In genomic region chr2:201235865-201236811, GRCh38 we compare ENCODE assay signal across 8 cellular contexts. TPM values are rescaled to one million over a fixed set of nuclear protein-coding genes. Genes with fewer than 3 reads are reported as not detected.
DNase-seq lines count a peak whose midpoint lies in the region; ATAC-seq and TF ChIP-seq lines count a peak whose summit lies in the region.

No MANE protein-coding gene starts in this region.

- H3K9ac ChIP-seq in HCT116 (ENCODE audit: low read length) (no peak overlapping the region), OCI-LY3 (ENCODE audit: low read length) (peak overlapping the region; percentile 92), parathyroid adenoma (no peak overlapping the region)

- H3K36me3 Mint-ChIP-seq in CD4-positive, CD25-positive, alpha-beta regulatory T cell: peaks cover 33% of the 10 kb centered on the region
- peaks cover 47% of the 10 kb centered on the region for H3K36me3 Mint-ChIP-seq in activated T-helper 2 cell treated with anti-CD3 and anti-CD28 coated beads, Interferon-gamma antibody, Interleukin-2, Interleukin-4, amounts not matched to agents 10 μg/mL and 5 μg/mL and 100 μg/mL, durations not matched to agents 14 hours and 24 hours and 36 hours (ENCODE audit: low read depth)

- BruUV-seq in HCT116 (replicated peaks; lab: Mats Ljungman, UMichigan): no TSS peak

- H2AFZ ChIP-seq in HCT116 (ENCODE audit: low read depth, low read length, poor library complexity, severe bottlenecking): no peak overlapping the region
- H2AFZ ChIP-seq in OCI-LY3 (ENCODE audit: low read depth, low read length): no peak overlapping the region
- peak overlapping the region; percentile 63 for H2AFZ ChIP-seq in parathyroid adenoma

- no peaks in the 10 kb centered on the region for H3K27me3 Mint-ChIP-seq in CD4-positive, CD25-positive, alpha-beta regulatory T cell
- H3K27me3 Mint-ChIP-seq in activated T-helper 2 cell treated with anti-CD3 and anti-CD28 coated beads, Interferon-gamma antibody, Interleukin-2, Interleukin-4, amounts not matched to agents 10 μg/mL and 5 μg/mL and 100 μg/mL, durations not matched to agents 14 hours and 24 hours and 36 hours (ENCODE audit: low read depth): no peaks in the 10 kb centered on the region

- H3K27me3 ChIP-seq in CD4-positive, CD25-positive, alpha-beta regulatory T cell (ENCODE audit: control insufficient read depth, insufficient read depth, low read length): no peaks in the 10 kb centered on the region
- H3K27me3 ChIP-seq in HCT116 (ENCODE audit: insufficient read depth, low read length): no peaks in the 10 kb centered on the region
- no peaks in the 10 kb centered on the region for H3K27me3 ChIP-seq in OCI-LY3 (ENCODE audit: low read depth, low read length)
- no peaks in the 10 kb centered on the region for H3K27me3 ChIP-seq in parathyroid adenoma (ENCODE audit: control insufficient read depth, insufficient read depth, low read length)

- H3K4me1 Mint-ChIP-seq in CD4-positive, CD25-positive, alpha-beta regulatory T cell: peaks cover 37 to 66% (median 44%) of the 10 kb centered on the region in 4 donors
- H3K4me1 Mint-ChIP-seq in activated T-helper 2 cell treated with anti-CD3 and anti-CD28 coated beads, Interferon-gamma antibody, Interleukin-2, Interleukin-4, amounts not matched to agents 10 μg/mL and 5 μg/mL and 100 μg/mL, durations not matched to agents 14 hours and 24 hours and 36 hours (ENCODE audit: low read depth): peaks cover 40% of the 10 kb centered on the region

- TF ChIP-seq CTCF in HCT116 (IDR thresholded peaks at IDR 0.05 in 2 of 3, conservative IDR thresholded peaks at IDR 0.05 in 1 of 3; ENCODE audit: borderline replicate concordance in 1 of 3, insufficient read depth in 1 of 3, low read depth in 2 of 3, low read length in 2 of 3) (peak; percentile 48 to 73 (median 65)), OCI-LY3 (IDR thresholded peaks at IDR 0.05; ENCODE audit: low read depth, low read length) (peak; percentile 80), parathyroid adenoma (IDR thresholded peaks at IDR 0.05) (peak; percentile 71)

- CTCF ChIA-PET in HCT116 (lab: Charles Lee): interaction anchor here (1.2 kb wide), 1 partner anchor 128 kb away, joined by 6 read pairs; no protein-coding TSS in a partner anchor

- RAD21 ChIA-PET in HCT116 (lab: Charles Lee; ENCODE audit: low non-redundant PET in 1 of 2, low total read pairs in 2 of 2, uncharacterized antibody in 2 of 2, unreplicated experiment in 2 of 2): interaction anchor here in 1 of 2 experiments (0.9 kb wide), 1 partner anchor 129 kb away, joined by 4 read pairs; no protein-coding TSS in a partner anchor

- peaks cover 21% of the 10 kb centered on the region for H3K36me3 ChIP-seq in CD4-positive, CD25-positive, alpha-beta regulatory T cell (ENCODE audit: control insufficient read depth, insufficient read depth, low read length)
- H3K36me3 ChIP-seq in HCT116 (ENCODE audit: control insufficient read depth in 1 of 2, insufficient read depth in 2 of 2, low read length in 2 of 2) (peaks cover 16 to 27% of the 10 kb centered on the region in 2 experiments), OCI-LY3 (replicated peaks; ENCODE audit: low read depth, low read length) (peaks cover 33% of the 10 kb centered on the region), parathyroid adenoma (ENCODE audit: control insufficient read depth, insufficient read depth, low read length) (no peaks in the 10 kb centered on the region)

- no peaks in the 10 kb centered on the region for H4K20me1 ChIP-seq in HCT116 (ENCODE audit: insufficient read depth)
- peaks cover 25% of the 10 kb centered on the region for H4K20me1 ChIP-seq in OCI-LY3 (ENCODE audit: insufficient read depth, low read length)

- H3K27ac ChIP-seq in CD4-positive, CD25-positive, alpha-beta regulatory T cell (ENCODE audit: insufficient read depth, low read length, poor library complexity, severe bottlenecking): peak overlapping the region; percentile 85
- H3K27ac ChIP-seq in HCT116 (ENCODE audit: low read depth, low read length) (no peak overlapping the region), OCI-LY3 (ENCODE audit: low read length) (0 out of 2 replicates have a peak overlapping the region, but pooled peaks have one; percentile 5), parathyroid adenoma (no peak overlapping the region)

- no peaks in the 10 kb centered on the region for H3K9me2 ChIP-seq in HCT116 (ENCODE audit: insufficient read depth)

- DNase-seq in CD4-positive, CD25-positive, alpha-beta regulatory T cell: peak; percentile 35 to 81 (median 75)
- DNase-seq in HCT116 (ENCODE audit: low read depth, low spot score): no peak
- peak; percentile 48 for DNase-seq in activated T-helper 2 cell treated with anti-CD3 and anti-CD28 coated beads, Interferon-gamma antibody, Interleukin-2, Interleukin-4, amounts not matched to agents 10 μg/mL and 5 μg/mL and 100 μg/mL, durations not matched to agents 14 hours and 24 hours and 36 hours (ENCODE audit: low spot score)
- DNase-seq in foreskin melanocyte: peak; percentile 56
- DNase-seq in HPDE6-E6E7 (ENCODE audit: extremely low spot score): no peak
- no peak for DNase-seq in HuH-7 (ENCODE audit: low spot score)

- peaks cover 59% of the 10 kb centered on the region for H3K4me1 ChIP-seq in CD4-positive, CD25-positive, alpha-beta regulatory T cell (ENCODE audit: control insufficient read depth, insufficient read depth, low read length, poor library complexity, severe bottlenecking)
- H3K4me1 ChIP-seq in HCT116 (ENCODE audit: control insufficient read depth in 1 of 2, insufficient read depth in 2 of 2, low read length in 2 of 2): peaks cover 15 to 22% of the 10 kb centered on the region in 2 experiments
- H3K4me1 ChIP-seq in OCI-LY3 (ENCODE audit: low read length): peaks cover 28% of the 10 kb centered on the region
- peaks cover 6% of the 10 kb centered on the region for H3K4me1 ChIP-seq in parathyroid adenoma

- no peaks in the 10 kb centered on the region for H3K9me3 Mint-ChIP-seq in CD4-positive, CD25-positive, alpha-beta regulatory T cell
- H3K9me3 Mint-ChIP-seq in activated T-helper 2 cell treated with anti-CD3 and anti-CD28 coated beads, Interferon-gamma antibody, Interleukin-2, Interleukin-4, amounts not matched to agents 10 μg/mL and 5 μg/mL and 100 μg/mL, durations not matched to agents 14 hours and 24 hours and 36 hours: peaks cover 19% of the 10 kb centered on the region

- peak overlapping the region; percentile 97 to 98 (median 98) for H3K4me3 Mint-ChIP-seq in CD4-positive, CD25-positive, alpha-beta regulatory T cell
- H3K4me3 Mint-ChIP-seq in activated T-helper 2 cell treated with anti-CD3 and anti-CD28 coated beads, Interferon-gamma antibody, Interleukin-2, Interleukin-4, amounts not matched to agents 10 μg/mL and 5 μg/mL and 100 μg/mL, durations not matched to agents 14 hours and 24 hours and 36 hours (ENCODE audit: low read depth): peak overlapping the region; percentile 93

- no peaks in the 10 kb centered on the region for H3K9me3 ChIP-seq in CD4-positive, CD25-positive, alpha-beta regulatory T cell (ENCODE audit: control insufficient read depth in 2 of 2, low read length in 2 of 2)
- H3K9me3 ChIP-seq in HCT116 (ENCODE audit: control insufficient read depth in 1 of 2, insufficient read depth in 1 of 2, low read depth in 1 of 2, low read length in 2 of 2): no peaks in the 10 kb centered on the region
- no peaks in the 10 kb centered on the region for H3K9me3 ChIP-seq in OCI-LY3 (ENCODE audit: insufficient read depth, low read length)
- H3K9me3 ChIP-seq in parathyroid adenoma (ENCODE audit: control insufficient read depth, low read length): no peaks in the 10 kb centered on the region

- POLR2A ChIA-PET in HCT116 (lab: Charles Lee): no interaction called here

- intact Hi-C loops in HCT116 (cut with micrococcal nuclease): loop anchor here (1.0 to 10.0 kb wide), 3 partner anchors 128 to 445 kb away; partner anchors contain the start of genes STRADB and TRAK2
- intact Hi-C loops in activated T-helper 2 cell treated with anti-CD3 and anti-CD28 coated beads, Interferon-gamma antibody, Interleukin-2, Interleukin-4, amounts not matched to agents 10 μg/mL and 5 μg/mL and 100 μg/mL, durations not matched to agents 14 hours and 24 hours and 36 hours (cut with micrococcal nuclease): loop anchor here (1.0 to 10.0 kb wide), 4 partner anchors 24 to 939 kb away; partner anchors contain the start of genes ALS2 and CASP8

- peak in 1 of 2 donors; percentile 3 for ATAC-seq in CD4-positive, CD25-positive, alpha-beta regulatory T cell (ENCODE audit: low read depth in 2 of 2)
- ATAC-seq in HCT116: no peak

- TF ChIP-seq RAD21 in HCT116 (IDR thresholded peaks at IDR 0.05; ENCODE audit: low read depth): peak; percentile 90

- H3K27ac Mint-ChIP-seq in CD4-positive, CD25-positive, alpha-beta regulatory T cell: peak overlapping the region; percentile 94 to 98 (median 98)
- H3K27ac Mint-ChIP-seq in activated T-helper 2 cell treated with anti-CD3 and anti-CD28 coated beads, Interferon-gamma antibody, Interleukin-2, Interleukin-4, amounts not matched to agents 10 μg/mL and 5 μg/mL and 100 μg/mL, durations not matched to agents 14 hours and 24 hours and 36 hours: peak overlapping the region; percentile 77

- H3K4me3 ChIP-seq in CD4-positive, CD25-positive, alpha-beta regulatory T cell (ENCODE audit: low read depth, low read length): peak overlapping the region; percentile 99
- H3K4me3 ChIP-seq in HCT116 (replicated peaks in 1 of 2; ENCODE audit: low read depth in 1 of 2, low read length in 2 of 2) (no peak overlapping the region), OCI-LY3 (ENCODE audit: low read length) (peak overlapping the region; percentile 90), parathyroid adenoma (ENCODE audit: low read depth, low read length) (no peak overlapping the region)

- no peak for TF ChIP-seq POLR2A in HCT116 (IDR thresholded peaks at IDR 0.05; ENCODE audit: borderline replicate concordance, extremely low read depth, insufficient read depth, insufficient read length)

- H3K4me2 ChIP-seq in HCT116 (ENCODE audit: low read length): no peak overlapping the region
- peak overlapping the region; percentile 71 for H3K4me2 ChIP-seq in OCI-LY3 (ENCODE audit: low read length)
- no peak overlapping the region for H3K4me2 ChIP-seq in parathyroid adenoma (ENCODE audit: low read length)

- H3K79me2 ChIP-seq in HCT116 (ENCODE audit: insufficient read depth, low read length) (peaks cover 38% of the 10 kb centered on the region), OCI-LY3 (ENCODE audit: low read length) (peaks cover 50% of the 10 kb centered on the region), parathyroid adenoma (no peaks in the 10 kb centered on the region)

RNA-seq across cellular contexts. Expression of gene CASP8, which starts 24.2 kb away (rescaled TPM):
- 254 TPM for total RNA-seq in CD4-positive, CD25-positive, alpha-beta regulatory T cell
- polyA plus RNA-seq in CD4-positive, CD25-positive, alpha-beta regulatory T cell: 100 to 1,000 TPM in 1 of 4 donors, 10 to 100 TPM in 3; 63.8 to 112 (median 94.1) TPM
- total RNA-seq in HCT116 (2021; ENCODE audit: unreplicated experiment): 29.6 TPM
- 11.8 and 18.1 TPM in 2 replicates for polyA plus RNA-seq in HCT116 (2012)
- total RNA-seq in activated T-helper 2 cell treated with anti-CD3 and anti-CD28 coated beads, Interferon-gamma antibody, Interleukin-2, Interleukin-4, amounts not matched to agents 10 μg/mL and 5 μg/mL and 100 μg/mL, durations not matched to agents 14 hours and 24 hours and 36 hours: 43.5 and 44.1 TPM in 2 replicates

RNA-seq across cellular contexts. Expression of gene CASP10, which starts 53.2 kb away (rescaled TPM):
- total RNA-seq in CD4-positive, CD25-positive, alpha-beta regulatory T cell: 15.1 TPM
- polyA plus RNA-seq in CD4-positive, CD25-positive, alpha-beta regulatory T cell: 1 to 10 TPM; 4.4 to 7.1 (median 5.6) TPM
- total RNA-seq in HCT116 (2021; ENCODE audit: unreplicated experiment): 2.6 TPM
- polyA plus RNA-seq in HCT116 (2012): 1.8 and 2.3 TPM in 2 replicates
- 14.3 and 17.3 TPM in 2 replicates for total RNA-seq in activated T-helper 2 cell treated with anti-CD3 and anti-CD28 coated beads, Interferon-gamma antibody, Interleukin-2, Interleukin-4, amounts not matched to agents 10 μg/mL and 5 μg/mL and 100 μg/mL, durations not matched to agents 14 hours and 24 hours and 36 hours

Comparison
In these comparisons a context has a peak if more than half of its experiments do, and no peak if none do; other contexts are left out.
1. DNase-seq: peak in CD4-positive, CD25-positive, alpha-beta regulatory T cell (3 of 3), activated T-helper 2 cell treated with anti-CD3 and anti-CD28 coated beads, Interferon-gamma antibody, Interleukin-2, Interleukin-4, amounts not matched to agents 10 μg/mL and 5 μg/mL and 100 μg/mL, durations not matched to agents 14 hours and 24 hours and 36 hours (single experiment) and foreskin melanocyte (single experiment); none in HCT116 (single experiment), HPDE6-E6E7 (single experiment) and HuH-7 (single experiment).
2. H3K27ac ChIP-seq: peak in CD4-positive, CD25-positive, alpha-beta regulatory T cell (single experiment) and OCI-LY3 (single experiment); none in HCT116 (single experiment) and parathyroid adenoma (single experiment).
3. H3K4me3 ChIP-seq: peak in CD4-positive, CD25-positive, alpha-beta regulatory T cell (single experiment) and OCI-LY3 (single experiment); none in HCT116 (0 of 2) and parathyroid adenoma (single experiment).
4. Peak in every context shown above with its lines, with median percentiles within 50 percentile points of each other: CTCF ChIP-seq.